In the genomic region with DNA sequence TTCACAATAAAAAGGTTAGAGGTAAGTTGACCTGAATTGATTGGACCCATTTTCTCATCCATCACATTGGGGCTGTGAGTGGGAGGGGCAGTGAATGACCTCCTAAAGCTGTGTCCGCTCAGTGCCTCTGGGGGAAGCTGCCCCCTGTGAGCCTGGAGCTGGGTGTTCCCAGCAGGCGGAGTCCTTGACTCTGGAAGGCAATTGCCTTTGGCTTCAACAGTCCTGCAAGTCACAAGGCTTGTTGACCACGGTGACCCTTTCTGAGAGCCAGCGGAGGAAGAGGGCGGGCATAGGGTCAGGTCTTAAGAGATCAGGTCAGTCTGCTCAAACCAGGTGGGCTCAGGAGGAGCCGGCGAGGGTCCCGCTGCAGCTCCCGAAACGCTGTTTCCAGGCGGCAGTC, we compare ENCODE assay signal across 1 cellular context.
TF ChIP-seq lines count a peak whose summit lies in the region.

No MANE protein-coding gene starts in this region.

TF ChIP-seq in K562, 482 proteins besides CTCF, POLR2A, EP300 and RAD21:
- TF ChIP-seq RHOXF2B (CRISPR knock-in tag; conservative IDR thresholded peaks at IDR 0.05) (no peak), ZBTB8A (IDR thresholded peaks at IDR 0.05; ENCODE audit: partially characterized antibody) (no peak), HNRNPL (IDR thresholded peaks at IDR 0.05; ENCODE audit: low read depth, low read length) (no peak), ZNF354B (CRISPR knock-in tag; IDR thresholded peaks at IDR 0.05) (no peak), PRPF4 (IDR thresholded peaks at IDR 0.05; ENCODE audit: insufficient read depth, low read depth, low read length, poor library complexity, severe bottlenecking) (no peak), TCF7 (IDR thresholded peaks at IDR 0.05; ENCODE audit: borderline replicate concordance) (no peak), CBFA2T2 (conservative IDR thresholded peaks at IDR 0.05) (no peak), ZNF79 (CRISPR knock-in tag; IDR thresholded peaks at IDR 0.05; ENCODE audit: low read depth) (no peak), NFIC (IDR thresholded peaks at IDR 0.05) (no peak), ZFPM2 (CRISPR knock-in tag; IDR thresholded peaks at IDR 0.05) (no peak), ARID2 (IDR thresholded peaks at IDR 0.05) (no peak)
- TF ChIP-seq, protein P1, sequence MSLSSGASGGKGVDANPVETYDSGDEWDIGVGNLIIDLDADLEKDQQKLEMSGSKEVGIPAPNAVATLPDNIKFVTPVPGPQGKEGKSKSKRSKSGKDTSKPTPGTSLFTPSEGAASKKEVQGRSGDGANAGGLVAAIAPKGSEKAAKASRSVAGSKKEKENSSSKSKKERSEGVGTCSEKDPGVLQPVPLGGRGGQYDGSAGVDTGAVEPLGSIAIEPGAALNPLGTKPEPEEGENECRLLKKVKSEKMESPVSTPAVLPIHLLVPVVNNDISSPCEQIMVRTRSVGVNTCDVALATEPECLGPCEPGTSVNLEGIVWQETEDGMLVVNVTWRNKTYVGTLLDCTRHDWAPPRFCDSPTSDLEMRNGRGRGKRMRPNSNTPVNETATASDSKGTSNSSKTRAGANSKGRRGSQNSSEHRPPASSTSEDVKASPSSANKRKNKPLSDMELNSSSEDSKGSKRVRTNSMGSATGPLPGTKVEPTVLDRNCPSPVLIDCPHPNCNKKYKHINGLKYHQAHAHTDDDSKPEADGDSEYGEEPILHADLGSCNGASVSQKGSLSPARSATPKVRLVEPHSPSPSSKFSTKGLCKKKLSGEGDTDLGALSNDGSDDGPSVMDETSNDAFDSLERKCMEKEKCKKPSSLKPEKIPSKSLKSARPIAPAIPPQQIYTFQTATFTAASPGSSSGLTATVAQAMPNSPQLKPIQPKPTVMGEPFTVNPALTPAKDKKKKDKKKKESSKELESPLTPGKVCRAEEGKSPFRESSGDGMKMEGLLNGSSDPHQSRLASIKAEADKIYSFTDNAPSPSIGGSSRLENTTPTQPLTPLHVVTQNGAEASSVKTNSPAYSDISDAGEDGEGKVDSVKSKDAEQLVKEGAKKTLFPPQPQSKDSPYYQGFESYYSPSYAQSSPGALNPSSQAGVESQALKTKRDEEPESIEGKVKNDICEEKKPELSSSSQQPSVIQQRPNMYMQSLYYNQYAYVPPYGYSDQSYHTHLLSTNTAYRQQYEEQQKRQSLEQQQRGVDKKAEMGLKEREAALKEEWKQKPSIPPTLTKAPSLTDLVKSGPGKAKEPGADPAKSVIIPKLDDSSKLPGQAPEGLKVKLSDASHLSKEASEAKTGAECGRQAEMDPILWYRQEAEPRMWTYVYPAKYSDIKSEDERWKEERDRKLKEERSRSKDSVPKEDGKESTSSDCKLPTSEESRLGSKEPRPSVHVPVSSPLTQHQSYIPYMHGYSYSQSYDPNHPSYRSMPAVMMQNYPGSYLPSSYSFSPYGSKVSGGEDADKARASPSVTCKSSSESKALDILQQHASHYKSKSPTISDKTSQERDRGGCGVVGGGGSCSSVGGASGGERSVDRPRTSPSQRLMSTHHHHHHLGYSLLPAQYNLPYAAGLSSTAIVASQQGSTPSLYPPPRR (CRISPR knock-in tag; IDR thresholded peaks at IDR 0.05; ENCODE audit: borderline replicate concordance): no peak
- TF ChIP-seq, protein P2, sequence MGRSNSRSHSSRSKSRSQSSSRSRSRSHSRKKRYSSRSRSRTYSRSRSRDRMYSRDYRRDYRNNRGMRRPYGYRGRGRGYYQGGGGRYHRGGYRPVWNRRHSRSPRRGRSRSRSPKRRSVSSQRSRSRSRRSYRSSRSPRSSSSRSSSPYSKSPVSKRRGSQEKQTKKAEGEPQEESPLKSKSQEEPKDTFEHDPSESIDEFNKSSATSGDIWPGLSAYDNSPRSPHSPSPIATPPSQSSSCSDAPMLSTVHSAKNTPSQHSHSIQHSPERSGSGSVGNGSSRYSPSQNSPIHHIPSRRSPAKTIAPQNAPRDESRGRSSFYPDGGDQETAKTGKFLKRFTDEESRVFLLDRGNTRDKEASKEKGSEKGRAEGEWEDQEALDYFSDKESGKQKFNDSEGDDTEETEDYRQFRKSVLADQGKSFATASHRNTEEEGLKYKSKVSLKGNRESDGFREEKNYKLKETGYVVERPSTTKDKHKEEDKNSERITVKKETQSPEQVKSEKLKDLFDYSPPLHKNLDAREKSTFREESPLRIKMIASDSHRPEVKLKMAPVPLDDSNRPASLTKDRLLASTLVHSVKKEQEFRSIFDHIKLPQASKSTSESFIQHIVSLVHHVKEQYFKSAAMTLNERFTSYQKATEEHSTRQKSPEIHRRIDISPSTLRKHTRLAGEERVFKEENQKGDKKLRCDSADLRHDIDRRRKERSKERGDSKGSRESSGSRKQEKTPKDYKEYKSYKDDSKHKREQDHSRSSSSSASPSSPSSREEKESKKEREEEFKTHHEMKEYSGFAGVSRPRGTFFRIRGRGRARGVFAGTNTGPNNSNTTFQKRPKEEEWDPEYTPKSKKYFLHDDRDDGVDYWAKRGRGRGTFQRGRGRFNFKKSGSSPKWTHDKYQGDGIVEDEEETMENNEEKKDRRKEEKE (IDR thresholded peaks at IDR 0.05; ENCODE audit: borderline replicate concordance in 1 of 2, control insufficient read depth in 1 of 2, low read depth in 2 of 2, low read length in 1 of 2): no peak
- TF ChIP-seq, protein P3, sequence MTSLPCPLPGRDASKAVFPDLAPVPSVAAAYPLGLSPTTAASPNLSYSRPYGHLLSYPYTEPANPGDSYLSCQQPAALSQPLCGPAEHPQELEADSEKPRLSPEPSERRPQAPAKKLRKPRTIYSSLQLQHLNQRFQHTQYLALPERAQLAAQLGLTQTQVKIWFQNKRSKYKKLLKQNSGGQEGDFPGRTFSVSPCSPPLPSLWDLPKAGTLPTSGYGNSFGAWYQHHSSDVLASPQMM (CRISPR knock-in tag; IDR thresholded peaks at IDR 0.05): no peak
